9 cellular contexts compared by ENCODE assay signal in genomic region chr14:73747386-73748211, GRCh38. TPM values are rescaled to one million over a fixed set of nuclear protein-coding genes. Genes with fewer than 3 reads are reported as not detected.
DNase-seq lines count a peak whose midpoint lies in the region; ATAC-seq and TF ChIP-seq lines count a peak whose summit lies in the region.
"Had no signal": no experiment of that assay in that cellular context is flagged by ENCODE, and none has a peak within 500 bp of the region (broad histone marks: within the 10 kb centered on the region; RNA-seq: fewer than 3 reads in every experiment).

No MANE protein-coding gene starts in this region.

- peak overlapping the region; percentile 42 for H3K4me2 ChIP-seq in GM23338

- peaks cover 44% of the 10 kb centered on the region for H3K79me2 ChIP-seq in GM23338 (replicated peaks; ENCODE audit: insufficient read depth)

- peaks cover 7% of the 10 kb centered on the region; the same call in 1 of the 2 replicates for H4K20me1 ChIP-seq in GM23338 (replicated peaks; ENCODE audit: insufficient read depth)

- H3K4me3 Mint-ChIP-seq in GM23338: no peak overlapping the region; the same call in 2 of the 3 replicates
- no peak overlapping the region for H3K4me3 Mint-ChIP-seq in endodermal cell

- intact Hi-C loops in spleen (cut with DNase I; ENCODE audit: low total_unique reads): no loop called here

- 68 to 74% methylated on average over 5 to 8 of the region's 9 CpGs for WGBS in endodermal cell (ENCODE audit: insufficient coverage in 1 of 2, insufficient read length in 1 of 2), 2 experiments
- WGBS in spleen, 5 donors: 53 to 71% (median 66%) methylated on average over 8 to 9 of the region's 9 CpGs

- no peak; the same call in 2 of the 3 replicates for ATAC-seq in GM23338
- no peak for ATAC-seq in HG03457 (IDR thresholded peaks at IDR 0.05; ENCODE audit: unreplicated experiment)
- no peak for ATAC-seq in GM21526 (IDR thresholded peaks at IDR 0.05; ENCODE audit: low FRiP score, unreplicated experiment)

- no peaks in the 10 kb centered on the region for H3K36me3 Mint-ChIP-seq in GM23338 (ENCODE audit: low read depth)
- H3K36me3 Mint-ChIP-seq in endodermal cell (ENCODE audit: low read depth): no peaks in the 10 kb centered on the region

- H3K9me3 ChIP-seq in endodermal cell (ENCODE audit: control insufficient read depth, low read length) (no peaks in the 10 kb centered on the region), spleen (no peaks in the 10 kb centered on the region), MG63 (no peaks in the 10 kb centered on the region)

- H3K27ac ChIP-seq in GM23338 (ENCODE audit: low read depth) (no peak overlapping the region), RWPE1 (peak overlapping the region; percentile 99), endodermal cell (ENCODE audit: low read depth, low read length) (no peak overlapping the region), spleen (peak overlapping the region in 6 of 8 donors; percentile 38 to 97 (median 86))

- DNase-seq in GM23338 (ENCODE audit: low spot score) (no peak), RWPE1 (ENCODE audit: low spot score) (no peak), endodermal cell (no peak), spleen (peak; percentile 42), retina (no peak), MG63 (no peak)
- DNase-seq: GF-D8 had no signal

- peaks cover 16% of the 10 kb centered on the region for H3K27me3 Mint-ChIP-seq in GM23338 (ENCODE audit: insufficient read depth, low read depth, poor library complexity)
- H3K27me3 Mint-ChIP-seq in endodermal cell (ENCODE audit: insufficient read depth): no peaks in the 10 kb centered on the region

- H3K4me1 Mint-ChIP-seq in GM23338 (peaks cover 57% of the 10 kb centered on the region), endodermal cell (peaks cover 33% of the 10 kb centered on the region)

- POLR2A ChIA-PET in RWPE1 (lab: Yijun Ruan, JAX; ENCODE audit: low non-redundant PET): no interaction called here

- peak overlapping the region; percentile 47; the same call in 1 of the 2 replicates for H3K27ac Mint-ChIP-seq in GM23338
- peak overlapping the region; percentile 44 for H3K27ac Mint-ChIP-seq in endodermal cell

- H3K9me2 ChIP-seq in GM23338 (ENCODE audit: insufficient read depth): 0 out of 2 replicates have a peak, but pooled peaks cover 5% of the 10 kb centered on the region

- H3K4me3 ChIP-seq in GM23338 (peak overlapping the region; percentile 9; the same call in 1 of the 2 replicates), endodermal cell (ENCODE audit: low read length) (no peak overlapping the region), spleen (no peak overlapping the region), MG63 (no peak overlapping the region)

- CTCF ChIA-PET in RWPE1 (lab: Yijun Ruan, JAX): no interaction called here

- no peaks in the 10 kb centered on the region for H3K27me3 ChIP-seq in GM23338 (ENCODE audit: insufficient read depth)
- H3K27me3 ChIP-seq in endodermal cell (ENCODE audit: control insufficient read depth, insufficient read depth, low read length, poor library complexity, severe bottlenecking): no peaks in the 10 kb centered on the region
- H3K27me3 ChIP-seq in spleen (replicated peaks in 1 of 7): no peaks in the 10 kb centered on the region
- H3K27me3 ChIP-seq in MG63: no peaks in the 10 kb centered on the region

- no peak for TF ChIP-seq POLR2A in spleen (IDR thresholded peaks at IDR 0.05)

- H2AFZ ChIP-seq in GM23338: no peak overlapping the region

- peaks cover 21% of the 10 kb centered on the region for H3K4me1 ChIP-seq in GM23338 (ENCODE audit: insufficient read depth)
- peaks cover 9% of the 10 kb centered on the region for H3K4me1 ChIP-seq in endodermal cell (ENCODE audit: control insufficient read depth, insufficient read depth, low read length)
- peaks cover 95 to 100% (median 100%) of the 10 kb centered on the region in 6 donors for H3K4me1 ChIP-seq in spleen

- no peaks in the 10 kb centered on the region for H3K36me3 ChIP-seq in GM23338 (ENCODE audit: insufficient read depth)
- H3K36me3 ChIP-seq in endodermal cell (ENCODE audit: control insufficient read depth, insufficient read depth, low read length): no peaks in the 10 kb centered on the region
- peaks cover 0 to 5% (median 0%) of the 10 kb centered on the region in 6 donors for H3K36me3 ChIP-seq in spleen
- no peaks in the 10 kb centered on the region for H3K36me3 ChIP-seq in MG63

- TF ChIP-seq CTCF in GM23338 (conservative IDR thresholded peaks at IDR 0.05; ENCODE audit: low read depth in 2 of 2) (no peak), RWPE1 (conservative IDR thresholded peaks at IDR 0.05; ENCODE audit: low read depth) (no peak), endodermal cell (conservative IDR thresholded peaks at IDR 0.05) (no peak), spleen (IDR thresholded peaks at IDR 0.05 in 8 of 11, conservative IDR thresholded peaks at IDR 0.05 in 3 of 11) (no peak)

- H3K9ac ChIP-seq in endodermal cell (ENCODE audit: extremely low read depth, low read length, poor library complexity, severe bottlenecking): no peak overlapping the region

- H3K9me3 Mint-ChIP-seq in GM23338: no peaks in the 10 kb centered on the region
- no peaks in the 10 kb centered on the region for H3K9me3 Mint-ChIP-seq in endodermal cell

- H3F3A ChIP-seq in GM23338 (replicated peaks; ENCODE audit: low read depth): peaks cover 3% of the 10 kb centered on the region; the same call in 1 of the 2 replicates

TF ChIP-seq in GM23338, 12 proteins besides CTCF, POLR2A, EP300 and RAD21 (continues in another document):
- TF ChIP-seq CREB1 (CRISPR knock-in tag; IDR thresholded peaks at IDR 0.05; ENCODE audit: low read depth): no peak
- no peak for TF ChIP-seq ZNF331 (CRISPR knock-in tag; IDR thresholded peaks at IDR 0.05; ENCODE audit: low read depth)
- TF ChIP-seq EZH2phosphoT487 (IDR thresholded peaks at IDR 0.05; ENCODE audit: unreplicated experiment): no peak
- no peak for TF ChIP-seq JUNB (IDR thresholded peaks at IDR 0.05; ENCODE audit: unreplicated experiment)
- TF ChIP-seq ETS1 (IDR thresholded peaks at IDR 0.05): no peak
- TF ChIP-seq STAT1 (IDR thresholded peaks at IDR 0.05; ENCODE audit: unreplicated experiment): no peak
- TF ChIP-seq EZH2 (IDR thresholded peaks at IDR 0.05; ENCODE audit: low read depth, unreplicated experiment): no peak
- TF ChIP-seq NANOG (IDR thresholded peaks at IDR 0.05; ENCODE audit: borderline replicate concordance): no peak
- TF ChIP-seq ZNF114 (CRISPR knock-in tag; IDR thresholded peaks at IDR 0.05): no peak
- TF ChIP-seq POLR2AphosphoS5 (IDR thresholded peaks at IDR 0.05; ENCODE audit: low read depth): no peak

RNA-seq across cellular contexts. Expression of gene PNMA1, which starts 33.4 kb away (rescaled TPM):
- 32.9 and 35.6 TPM in 2 replicates for total RNA-seq in GM23338 (2014; rRNA removed; shearing (Covaris generic))
- polyA plus RNA-seq in GM23338 (2016; fragmentation: Nextera tagmentation; extraction: Ambion mirVana) (18.2 and 19.6 TPM in 2 replicates), spleen (10 to 100 TPM; 13.1 to 19.8 (median 13.8) TPM)
- total RNA-seq in endodermal cell (10 to 100 TPM; 66.9 to 70.4 TPM), spleen (10 to 100 TPM; 21.1 to 31.8 (median 25.4) TPM)
- 114 TPM for polyA plus RNA-seq in endodermal cell (2013, experiment 1 of 2)
- 103 TPM for polyA plus RNA-seq in endodermal cell (2013, experiment 2 of 2)
- 22.1 and 38.5 TPM in 2 replicates for total RNA-seq in MG63 (2014; rRNA removed; shearing (Covaris generic); ENCODE audit: low replicate concordance)

Comparison
In these comparisons a context has a peak if more than half of its experiments do, and no peak if none do; other contexts are left out.
1. H3K27ac ChIP-seq: peak in RWPE1 (single experiment) and spleen (6 of 8); none in GM23338 (single experiment) and endodermal cell (single experiment).